ENCODE assay signal across 16 cellular contexts in the genomic region with DNA sequence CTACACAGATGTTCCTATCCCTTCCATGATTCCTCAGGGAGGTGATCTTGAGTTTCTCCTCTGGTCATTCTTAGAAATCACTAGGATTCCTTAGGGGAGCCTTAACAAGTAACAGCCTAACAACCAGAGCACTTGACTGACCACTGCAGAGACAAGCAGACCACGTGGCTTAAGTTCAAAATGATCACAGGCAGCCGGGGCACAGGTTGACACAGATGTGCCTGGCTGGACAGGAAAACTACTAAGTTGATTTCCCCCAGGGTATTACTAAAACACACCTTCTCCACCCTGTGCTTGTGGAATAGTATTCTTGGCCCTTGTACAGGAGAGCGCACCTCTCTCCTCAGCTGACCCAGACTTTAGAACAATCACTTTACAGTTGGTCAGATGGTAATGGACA. TPM values are rescaled to one million over a fixed set of nuclear protein-coding genes. Genes with fewer than 3 reads are reported as not detected.
DNase-seq lines count a peak whose midpoint lies in the region; ATAC-seq and TF ChIP-seq lines count a peak whose summit lies in the region.
"Had no signal": no experiment of that assay in that cellular context is flagged by ENCODE, and none has a peak within 500 bp of the region (broad histone marks: within the 10 kb centered on the region; RNA-seq: fewer than 3 reads in every experiment).

No MANE protein-coding gene starts in this region.

- no peak overlapping the region for H3K27ac ChIP-seq in Panc1 (ENCODE audit: low read length)
- H3K27ac ChIP-seq: C4-2B had no signal

- DNase-seq in activated naive CD8-positive, alpha-beta T cell treated with anti-CD3 and anti-CD28 coated beads, Interleukin-2, amount 50 U/mL, for 24 hours = no peak
- DNase-seq in Panc1 (ENCODE audit: low read depth, low spot score) (no peak), naive B cell (no peak), GM19240 (ENCODE audit: insufficient read length, low spot score) (no peak), Kasumi-1 (lab: John Stamatoyannopoulos, UW) (no peak)
- DNase-seq in stimulated activated naive B cell treated with anti-CD40 and anti-IgM and Interleukin-4, amounts not matched to agents 10 μg/mL and 1 μg/mL and 100 μg/mL, for 72 hours = no peak
- DNase-seq: DND-41, GDM1, NCI-H1092, NCI-H345, NCI-H69, PC-3 had no signal

- peak overlapping the region; percentile 14 for H3K27ac Mint-ChIP-seq in activated naive CD8-positive, alpha-beta T cell
- no peak overlapping the region for H3K27ac Mint-ChIP-seq in activated naive CD8-positive, alpha-beta T cell treated with anti-CD3 and anti-CD28 coated beads, Interleukin-2, amount 50 U/mL, for 24 hours
- peak overlapping the region in 5 of 6 donors; percentile 1 to 93 (median 81) for H3K27ac Mint-ChIP-seq in naive B cell
- H3K27ac Mint-ChIP-seq in stimulated activated naive B cell treated with anti-CD40 and anti-IgM and Interleukin-4, amounts not matched to agents 10 μg/mL and 1 μg/mL and 100 μg/mL, for 72 hours = peak overlapping the region; percentile 22
- H3K27ac Mint-ChIP-seq: GM23338 had no signal

- BruUV-seq in Panc1 (replicated peaks; lab: Mats Ljungman, UMichigan) = no TSS peak

- in situ Hi-C loops in Panc1 (cut with HindIII; ENCODE audit: low pct_unique_long_range_greater_than_20kb, low sequenced_read_pairs) = no loop called here

- H3K9me3 ChIP-seq in Panc1 (ENCODE audit: control insufficient read depth, insufficient read depth, low read depth, low read length) = no peaks in the 10 kb centered on the region

- H3K4me3 ChIP-seq in Panc1 (ENCODE audit: low read depth in 2 of 2, low read length in 2 of 2) = no peak overlapping the region
- H3K4me3 ChIP-seq: GM23338 had no signal

- H3K36me3 ChIP-seq in Panc1 (ENCODE audit: control insufficient read depth, insufficient read depth, low read length) = no peaks in the 10 kb centered on the region

- peaks cover 9% of the 10 kb centered on the region for H3K9me3 Mint-ChIP-seq in activated naive CD8-positive, alpha-beta T cell (ENCODE audit: low read depth)
- H3K9me3 Mint-ChIP-seq in activated naive CD8-positive, alpha-beta T cell treated with anti-CD3 and anti-CD28 coated beads, Interleukin-2, amount 50 U/mL, for 24 hours = peaks cover 11% of the 10 kb centered on the region
- peaks cover 0 to 14% (median 7%) of the 10 kb centered on the region in 7 donors for H3K9me3 Mint-ChIP-seq in naive B cell
- peaks cover 14 to 20% of the 10 kb centered on the region in 2 donors for H3K9me3 Mint-ChIP-seq in stimulated activated naive B cell treated with anti-CD40 and anti-IgM and Interleukin-4, amounts not matched to agents 10 μg/mL and 1 μg/mL and 100 μg/mL, for 72 hours
- H3K9me3 Mint-ChIP-seq: GM23338 had no signal

- ATAC-seq in activated naive CD8-positive, alpha-beta T cell treated with anti-CD3 and anti-CD28 coated beads, Interleukin-2, amount 50 U/mL, for 24 hours = no peak
- ATAC-seq in Panc1 = peak; percentile 42; the same call in 1 of the 2 replicates
- ATAC-seq in naive B cell (ENCODE audit: low read depth in 2 of 2) = no peak
- no peak for ATAC-seq in stimulated activated naive B cell treated with anti-CD40 and anti-IgM and Interleukin-4, amounts not matched to agents 10 μg/mL and 1 μg/mL and 100 μg/mL, for 72 hours (replicated peaks)
- ATAC-seq in activated CD4-positive, CD25-positive, alpha-beta regulatory T cell treated with anti-CD3 and anti-CD28 coated beads, Interleukin-2, amount 50 U/mL, for 24 hours = no peak
- ATAC-seq: GM23338, PC-3 had no signal

- H3K27me3 Mint-ChIP-seq in activated naive CD8-positive, alpha-beta T cell = no peaks in the 10 kb centered on the region
- H3K27me3 Mint-ChIP-seq in activated naive CD8-positive, alpha-beta T cell treated with anti-CD3 and anti-CD28 coated beads, Interleukin-2, amount 50 U/mL, for 24 hours = no peaks in the 10 kb centered on the region
- no peaks in the 10 kb centered on the region for H3K27me3 Mint-ChIP-seq in naive B cell
- H3K27me3 Mint-ChIP-seq in stimulated activated naive B cell treated with anti-CD40 and anti-IgM and Interleukin-4, amounts not matched to agents 10 μg/mL and 1 μg/mL and 100 μg/mL, for 72 hours = no peaks in the 10 kb centered on the region

- no peak for TF ChIP-seq CTCF in Panc1 (IDR thresholded peaks at IDR 0.05)

- H3K4me1 Mint-ChIP-seq in activated naive CD8-positive, alpha-beta T cell (ENCODE audit: low read depth) = peaks cover 52% of the 10 kb centered on the region
- peaks cover 49% of the 10 kb centered on the region for H3K4me1 Mint-ChIP-seq in activated naive CD8-positive, alpha-beta T cell treated with anti-CD3 and anti-CD28 coated beads, Interleukin-2, amount 50 U/mL, for 24 hours
- H3K4me1 Mint-ChIP-seq in naive B cell = peaks cover 41 to 61% (median 44%) of the 10 kb centered on the region in 3 donors
- peaks cover 40 to 67% of the 10 kb centered on the region in 2 donors for H3K4me1 Mint-ChIP-seq in stimulated activated naive B cell treated with anti-CD40 and anti-IgM and Interleukin-4, amounts not matched to agents 10 μg/mL and 1 μg/mL and 100 μg/mL, for 72 hours

- H3K27me3 ChIP-seq in Panc1 (ENCODE audit: control insufficient read depth, insufficient read depth, low read length) = no peaks in the 10 kb centered on the region

- POLR2A ChIA-PET in Panc1 (lab: Charles Lee) = no interaction called here

- H3K36me3 Mint-ChIP-seq in activated naive CD8-positive, alpha-beta T cell = peaks cover 18% of the 10 kb centered on the region
- peaks cover 31% of the 10 kb centered on the region for H3K36me3 Mint-ChIP-seq in activated naive CD8-positive, alpha-beta T cell treated with anti-CD3 and anti-CD28 coated beads, Interleukin-2, amount 50 U/mL, for 24 hours (ENCODE audit: low read depth)
- H3K36me3 Mint-ChIP-seq in naive B cell = peaks cover 35 to 37% of the 10 kb centered on the region in 2 donors
- H3K36me3 Mint-ChIP-seq in stimulated activated naive B cell treated with anti-CD40 and anti-IgM and Interleukin-4, amounts not matched to agents 10 μg/mL and 1 μg/mL and 100 μg/mL, for 72 hours = peaks cover 78 to 89% of the 10 kb centered on the region in 2 donors

- CTCF ChIA-PET in Panc1 (lab: Charles Lee) = no interaction called here

- H3K4me3 Mint-ChIP-seq in activated naive CD8-positive, alpha-beta T cell = no peak overlapping the region
- no peak overlapping the region for H3K4me3 Mint-ChIP-seq in activated naive CD8-positive, alpha-beta T cell treated with anti-CD3 and anti-CD28 coated beads, Interleukin-2, amount 50 U/mL, for 24 hours
- H3K4me3 Mint-ChIP-seq in naive B cell = no peak overlapping the region
- no peak overlapping the region for H3K4me3 Mint-ChIP-seq in stimulated activated naive B cell treated with anti-CD40 and anti-IgM and Interleukin-4, amounts not matched to agents 10 μg/mL and 1 μg/mL and 100 μg/mL, for 72 hours
- H3K4me3 Mint-ChIP-seq: GM23338 had no signal

- H3K4me1 ChIP-seq in Panc1 (ENCODE audit: control insufficient read depth, insufficient read depth, low read length) = no peaks in the 10 kb centered on the region

- intact Hi-C loops in Panc1 (cut with micrococcal nuclease; ENCODE audit: unreplicated experiment) = no loop called here

RNA-seq across cellular contexts. Expression of gene ST3GAL5, which starts 29.9 kb away (rescaled TPM):
- total RNA-seq in Panc1 (2021; ENCODE audit: unreplicated experiment) = 5.0 TPM
- 1.4 TPM for polyA plus RNA-seq in Panc1 (2012; ENCODE audit: insufficient read length)
- polyA plus RNA-seq in naive B cell (ENCODE audit: low read depth in 6 of 6) = 10 to 100 TPM; 16.7 to 29.0 (median 20.9) TPM
